8 cellular contexts compared by ENCODE assay signal in genomic region chr15:71278989-71279756, GRCh38.
A peak's percentile ranks its signal among the peaks of the same experiment; 100 is the strongest.
DNase-seq lines count a peak whose midpoint lies in the region; ATAC-seq and TF ChIP-seq lines count a peak whose summit lies in the region.

No MANE protein-coding gene starts in this region.

- intact Hi-C loops in aorta (cut with DNase I) (loop anchor here (5.0 kb wide), 2 partner anchors 57 to 162 kb away; partner anchors contain the start of gene THSD4 (in 1 of the 2)), OCI-LY7 (cut with micrococcal nuclease; ENCODE audit: unreplicated experiment) (no loop called here)

- H3K9me2 ChIP-seq in OCI-LY7 (ENCODE audit: insufficient read depth, low read length), result no peaks in the 10 kb centered on the region

- no peaks in the 10 kb centered on the region for H3K79me2 ChIP-seq in OCI-LY7 (ENCODE audit: insufficient read depth, low read depth, low read length)

- POLR2A ChIA-PET in OCI-LY7 (lab: Charles Lee), result no interaction called here

- no peaks in the 10 kb centered on the region for H4K20me1 ChIP-seq in OCI-LY7 (ENCODE audit: insufficient read depth, low read length)

- TF ChIP-seq CTCF in kidney epithelial cell (IDR thresholded peaks at IDR 0.05; ENCODE audit: insufficient read depth, low read length, poor library complexity, severe bottlenecking) (no peak), OCI-LY7 (conservative IDR thresholded peaks at IDR 0.05; ENCODE audit: low read length) (no peak)

- 1 to 5% methylated on average over 15 of the region's 15 CpGs for WGBS in aorta, 2 donors

- DNase-seq in DMS53 (lab: John Stamatoyannopoulos, UW) (peak; percentile 4), DMS53 treated with DMSO at 0.1 percent for 48 hours (lab: John Stamatoyannopoulos, UW; ENCODE audit: unreplicated experiment) (no peak), T1000 (lab: John Stamatoyannopoulos, UW) (peak; percentile 78), kidney epithelial cell (ENCODE audit: low read depth) (peak; percentile 78), aorta (peak; percentile 77 to 85), OCI-LY7 (ENCODE audit: low spot score) (no peak), T-helper 1 cell (no peak)

- peak; percentile 83 for ATAC-seq in aorta (ENCODE audit: low FRiP score)
- no peak for ATAC-seq in HG02678 (IDR thresholded peaks at IDR 0.05; ENCODE audit: unreplicated experiment)

- H3K9me3 ChIP-seq in aorta (ENCODE audit: control insufficient read depth, low read length) (no peaks in the 10 kb centered on the region), OCI-LY7 (ENCODE audit: low read length) (no peaks in the 10 kb centered on the region)

- H3K27me3 ChIP-seq in kidney epithelial cell (ENCODE audit: control insufficient read depth, insufficient read depth, low read length), result no peaks in the 10 kb centered on the region
- H3K27me3 ChIP-seq in aorta (ENCODE audit: control insufficient read depth in 1 of 2, insufficient read depth in 2 of 2, low read length in 1 of 2), result no peaks in the 10 kb centered on the region

- no TSS peak for BruUV-seq in OCI-LY7 (replicated peaks; lab: Mats Ljungman, UMichigan)

- CTCF ChIA-PET in OCI-LY7 (lab: Charles Lee; ENCODE audit: unreplicated experiment), result no interaction called here

- no peak overlapping the region for H3K4me2 ChIP-seq in OCI-LY7 (ENCODE audit: low read length)

- H3K36me3 ChIP-seq in kidney epithelial cell (ENCODE audit: control insufficient read depth, insufficient read depth, low read length), result no peaks in the 10 kb centered on the region
- H3K36me3 ChIP-seq in aorta (ENCODE audit: control insufficient read depth in 1 of 2, insufficient read depth in 2 of 2, low read length in 1 of 2), result no peaks in the 10 kb centered on the region
- no peaks in the 10 kb centered on the region for H3K36me3 ChIP-seq in OCI-LY7 (ENCODE audit: insufficient read depth, low read length)

- no peak overlapping the region for H3K4me3 ChIP-seq in kidney epithelial cell (ENCODE audit: low read depth, low read length)
- H3K4me3 ChIP-seq in aorta (ENCODE audit: low read length in 2 of 2), result no peak overlapping the region
- no peak overlapping the region for H3K4me3 ChIP-seq in OCI-LY7 (ENCODE audit: low read depth, low read length, poor library complexity, severe bottlenecking)

- no peak overlapping the region for H2AFZ ChIP-seq in OCI-LY7 (ENCODE audit: low read length)

- H3K27ac ChIP-seq in aorta (ENCODE audit: low read depth in 1 of 2, low read length in 2 of 2), result peak overlapping the region; percentile 72 to 89
- H3K27ac ChIP-seq in OCI-LY7 (ENCODE audit: low read depth, low read length, poor library complexity, severe bottlenecking), result no peak overlapping the region

- H3K4me1 ChIP-seq in aorta (ENCODE audit: control insufficient read depth in 1 of 2, insufficient read depth in 2 of 2, low read length in 2 of 2), result peaks cover 5 to 14% of the 10 kb centered on the region in 2 donors
- H3K4me1 ChIP-seq in OCI-LY7 (ENCODE audit: insufficient read depth, low read length, poor library complexity, severe bottlenecking), result no peaks in the 10 kb centered on the region

Comparison
In these comparisons a context has a peak if more than half of its experiments do, and no peak if none do; other contexts are left out.
1. DNase-seq: peak in DMS53 (single experiment), T1000 (single experiment), kidney epithelial cell (single experiment) and aorta (2 of 2); none in DMS53 treated with DMSO at 0.1 percent for 48 hours (single experiment), OCI-LY7 (single experiment) and T-helper 1 cell (0 of 5).